In genomic region chr11:129813216-129813791, GRCh38 we compare ENCODE assay signal across 1 cellular context.
TF ChIP-seq lines count a peak whose summit lies in the region.

No MANE protein-coding gene starts in this region.

TF ChIP-seq in GM23338, 12 proteins besides CTCF, POLR2A, EP300 and RAD21 (continued from another document):
- no peak for TF ChIP-seq NANOG (IDR thresholded peaks at IDR 0.05; ENCODE audit: borderline replicate concordance)
